In the genomic region with DNA sequence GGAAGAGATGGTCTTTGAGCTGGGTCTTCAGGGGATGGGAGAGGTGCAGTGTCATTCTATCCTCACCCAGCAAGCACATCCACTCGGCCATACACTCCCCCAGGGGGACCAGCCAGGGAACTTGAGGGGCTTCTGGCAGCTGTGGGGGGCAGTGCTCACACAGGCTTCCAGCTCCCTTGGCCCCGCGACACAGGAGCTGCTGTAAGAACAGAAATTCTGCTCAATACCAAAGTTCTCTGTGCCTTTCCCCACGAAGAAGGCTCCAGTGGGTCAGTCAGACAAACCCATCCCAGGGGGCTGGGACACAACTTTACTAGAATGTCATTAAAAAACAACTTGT, we compare ENCODE assay signal across 20 cellular contexts.
A peak's percentile ranks its signal among the peaks of the same experiment; 100 is the strongest.
DNase-seq lines count a peak whose midpoint lies in the region; ATAC-seq and TF ChIP-seq lines count a peak whose summit lies in the region.
"Had no signal": no experiment of that assay in that cellular context is flagged by ENCODE, and none has a peak within 500 bp of the region (broad histone marks: within the 10 kb centered on the region; RNA-seq: fewer than 3 reads in every experiment).

No MANE protein-coding gene starts in this region.

- intact Hi-C loops in sciatic nerve (cut with DNase I), result no loop called here
- intact Hi-C loops in activated CD4-positive, alpha-beta T cell treated with anti-CD3 and anti-CD28 coated beads, Interleukin-2, amount 10 ng/mL, durations not matched to agents 24 days and 14 days (cut with micrococcal nuclease), result no loop called here

- no peaks in the 10 kb centered on the region for H3K36me3 Mint-ChIP-seq in activated CD4-positive, alpha-beta T cell treated with anti-CD3 and anti-CD28 coated beads, Interleukin-2, amount 10 ng/mL, durations not matched to agents 24 days and 14 days (ENCODE audit: low read depth)
- H3K36me3 Mint-ChIP-seq: CD8-positive, alpha-beta T cell had no signal

- no peak for TF ChIP-seq CTCF in coronary artery (IDR thresholded peaks at IDR 0.05)

- H3K27me3 Mint-ChIP-seq in activated CD4-positive, alpha-beta T cell treated with anti-CD3 and anti-CD28 coated beads, Interleukin-2, amount 10 ng/mL, durations not matched to agents 24 days and 14 days, result no peaks in the 10 kb centered on the region

- DNase-seq in activated effector memory CD4-positive, alpha-beta T cell treated with anti-CD3 and anti-CD28 coated beads, Interleukin-2, amount 50 U/mL, for 16 hours, result peak; percentile 45
- no peak for DNase-seq in activated effector memory CD4-positive, alpha-beta T cell treated with Interleukin-2 at 50 U/mL for 16 hours
- peak; percentile 16 for DNase-seq in left lobe of liver (ENCODE audit: low spot score)
- peak; percentile 18 for DNase-seq in sciatic nerve (ENCODE audit: low spot score)
- DNase-seq in ureter (ENCODE audit: low spot score), result peak; percentile 32
- no peak for DNase-seq in coronary artery (ENCODE audit: low spot score)
- DNase-seq in activated CD4-positive, alpha-beta T cell treated with anti-CD3 and anti-CD28 coated beads, Interleukin-2, amount 10 ng/mL, durations not matched to agents 24 days and 14 days, result no peak
- DNase-seq: ACHN; Calu3; GDM1; Kasumi-1; NCI-H1694; NCI-H2081; NCI-H2171; NCI-H524; NCI-H774; NK-92 treated with Interleukin-12 subunit alpha and Interleukin-12 subunit beta, amount 100 ng/mL, for 24 hours had no signal

- H3K27ac Mint-ChIP-seq in activated CD4-positive, alpha-beta T cell treated with anti-CD3 and anti-CD28 coated beads, Interleukin-2, amount 10 ng/mL, durations not matched to agents 24 days and 14 days, result no peak overlapping the region
- H3K27ac Mint-ChIP-seq: CD8-positive, alpha-beta T cell had no signal

- no peaks in the 10 kb centered on the region for H3K9me3 Mint-ChIP-seq in activated CD4-positive, alpha-beta T cell treated with anti-CD3 and anti-CD28 coated beads, Interleukin-2, amount 10 ng/mL, durations not matched to agents 24 days and 14 days
- H3K9me3 Mint-ChIP-seq: CD8-positive, alpha-beta T cell had no signal

- H3K4me1 Mint-ChIP-seq in activated CD4-positive, alpha-beta T cell treated with anti-CD3 and anti-CD28 coated beads, Interleukin-2, amount 10 ng/mL, durations not matched to agents 24 days and 14 days, result no peaks in the 10 kb centered on the region

- no peak overlapping the region for H3K27ac ChIP-seq in coronary artery
- H3K27ac ChIP-seq: 22Rv1 had no signal

- H3K4me3 Mint-ChIP-seq in activated CD4-positive, alpha-beta T cell treated with anti-CD3 and anti-CD28 coated beads, Interleukin-2, amount 10 ng/mL, durations not matched to agents 24 days and 14 days, result no peak overlapping the region
- H3K4me3 Mint-ChIP-seq: CD8-positive, alpha-beta T cell had no signal

- ATAC-seq in left lobe of liver, result no peak
- no peak for ATAC-seq in sciatic nerve
- no peak for ATAC-seq in HG03439 (IDR thresholded peaks at IDR 0.05; ENCODE audit: unreplicated experiment)
- ATAC-seq: CD8-positive, alpha-beta T cell had no signal

- H3K4me3 ChIP-seq in coronary artery, result no peak overlapping the region

Comparison
In these comparisons a context has a peak if more than half of its experiments do, and no peak if none do; other contexts are left out.
1. DNase-seq: peak in activated effector memory CD4-positive, alpha-beta T cell treated with anti-CD3 and anti-CD28 coated beads, Interleukin-2, amount 50 U/mL, for 16 hours (single experiment), left lobe of liver (single experiment), sciatic nerve (single experiment) and ureter (single experiment); none in activated effector memory CD4-positive, alpha-beta T cell treated with Interleukin-2 at 50 U/mL for 16 hours (single experiment), coronary artery (single experiment) and activated CD4-positive, alpha-beta T cell treated with anti-CD3 and anti-CD28 coated beads, Interleukin-2, amount 10 ng/mL, durations not matched to agents 24 days and 14 days (single experiment).